Comparison of ENCODE assay signal across 1 cellular context in genomic region chr22:36123673-36124630, GRCh38.
TF ChIP-seq lines count a peak whose summit lies in the region.

No MANE protein-coding gene starts in this region.

TF ChIP-seq in K562, 482 proteins besides CTCF, POLR2A, EP300 and RAD21 (continued from another document and continues in another):
- TF ChIP-seq CHD7 (IDR thresholded peaks at IDR 0.05; ENCODE audit: low read depth, low read length) (no peak), PCBP1 (IDR thresholded peaks at IDR 0.05; ENCODE audit: low read depth, low read length, poor library complexity, severe bottlenecking) (no peak), TCF7L2 (IDR thresholded peaks at IDR 0.05; ENCODE audit: low read depth, low read length) (no peak), ATF3 (IDR thresholded peaks at IDR 0.05) (peak; percentile 95), ATF3 (CRISPR knock-in tag; conservative IDR thresholded peaks at IDR 0.05) (no peak), MAX (CRISPR knock-in tag; IDR thresholded peaks at IDR 0.05) (peak; percentile 79; the same call in 1 of the 2 replicates), MAFK (IDR thresholded peaks at IDR 0.05; ENCODE audit: low read length) (peak; percentile 91), ETV1 (tag; conservative IDR thresholded peaks at IDR 0.05; ENCODE audit: low read depth) (no peak), PHF20 (IDR thresholded peaks at IDR 0.05; ENCODE audit: partially characterized antibody) (peak; percentile 14), ZNF592 (IDR thresholded peaks at IDR 0.05) (peak; percentile 65; the same call in 1 of the 2 replicates), RBFOX2 (IDR thresholded peaks at IDR 0.05; ENCODE audit: low read depth, low read length) (peak; percentile 54), CHCHD3 (CRISPR knock-in tag; IDR thresholded peaks at IDR 0.05) (no peak), MEIS2 (IDR thresholded peaks at IDR 0.05; ENCODE audit: partially characterized antibody) (peak; percentile 67), MGA (IDR thresholded peaks at IDR 0.05) (peak; percentile 75), RB1 (IDR thresholded peaks at IDR 0.05; ENCODE audit: low read depth) (peak; percentile 81), ZBTB2 (IDR thresholded peaks at IDR 0.05) (peak; percentile 76; the same call in 1 of the 2 replicates), SMAD2 (IDR thresholded peaks at IDR 0.05; ENCODE audit: low read depth, low read length) (no peak), ATF7 (IDR thresholded peaks at IDR 0.05) (peak; percentile 97), TAF1 (IDR thresholded peaks at IDR 0.05; ENCODE audit: control insufficient read depth, extremely low read depth, insufficient read depth, low read length, severe bottlenecking) (peak; percentile 21), ZNF707 (CRISPR knock-in tag; conservative IDR thresholded peaks at IDR 0.05) (no peak), RFX1 (IDR thresholded peaks at IDR 0.05) (no peak)
